In genomic region chr4:41853973-41854372, GRCh38 we compare ENCODE assay signal across 22 cellular contexts.
DNase-seq lines count a peak whose midpoint lies in the region; ATAC-seq, FAIRE-seq and TF ChIP-seq lines count a peak whose summit lies in the region.
"Had no signal": no experiment of that assay in that cellular context is flagged by ENCODE, and none has a peak within 500 bp of the region (broad histone marks: within the 10 kb centered on the region; RNA-seq: fewer than 3 reads in every experiment).

No MANE protein-coding gene starts in this region.

- H3K4me3 ChIP-seq in K562: no peak overlapping the region
- H3K4me3 ChIP-seq in testis: no peak overlapping the region
- no peak overlapping the region for H3K4me3 ChIP-seq in effector memory CD4-positive, alpha-beta T cell (ENCODE audit: insufficient read depth, low read depth, low read length, poor library complexity, severe bottlenecking)
- H3K4me3 ChIP-seq: gastrocnemius medialis, SK-N-MC, suprapubic skin had no signal

- peak in 1 of 2 experiments; percentile 25; a peak in 1 of 4 replicates for TF ChIP-seq RAD21 in K562 (CRISPR knock-in tag; conservative IDR thresholded peaks at IDR 0.05 in 1 of 2, IDR thresholded peaks at IDR 0.05 in 1 of 2)

- CTCF ChIA-PET in K562 (lab: Yijun Ruan, JAX; ENCODE audit: low intra/inter-chr PET ratio): interaction anchor here (0.7 kb wide), 1 partner anchor 29 kb away, joined by 4 read pairs; no protein-coding TSS in a partner anchor

- WGBS in K562 (ENCODE audit: insufficient coverage, low coverage, missing lambda C conversion rate): 3% methylated on average over 2 of the region's 2 CpGs
- WGBS in testis, 2 donors: 90% methylated on average over 2 of the region's 2 CpGs

- POLR2A ChIA-PET in K562 (lab: Yijun Ruan, JAX): no interaction called here

- DNase-seq in HT-29 (ENCODE audit: low spot score) (peak; percentile 13), K562 (ENCODE audit: extremely low read depth in 1 of 4, low spot score in 3 of 4) (peak in 1 of 4 experiments; percentile 7), left lobe of liver (ENCODE audit: low spot score) (no peak), testis (no peak), NCI-H187 (lab: John Stamatoyannopoulos, UW) (no peak)
- DNase-seq in effector memory CD4-positive, alpha-beta T cell: no peak
- DNase-seq: activated naive CD8-positive, alpha-beta T cell treated with anti-CD3 and anti-CD28 coated beads, Interleukin-2, amount 10 ng/mL, durations not matched to agents 7 days and 5 days; activated T-cell treated with anti-CD3 and anti-CD28 coated beads, Interleukin-2, amount 50 U/mL, for 1 hour; C1 segment of cervical spinal cord; central memory CD4-positive, alpha-beta T cell; effector memory CD8-positive, alpha-beta T cell; gastrocnemius medialis; H7; immature natural killer cell; NCI-H1436; NCI-H446 treated with DMSO at 0.1 percent for 48 hours had no signal

- FAIRE-seq in K562 (lab: Jason Lieb, UNC): no peak
- FAIRE-seq: TTC549 had no signal

- no peaks in the 10 kb centered on the region for H3K36me3 ChIP-seq in K562 (ENCODE audit: control insufficient read depth, insufficient read depth, low read length)
- H3K36me3 ChIP-seq in testis (ENCODE audit: low read depth, missing control alignments): no peaks in the 10 kb centered on the region
- H3K36me3 ChIP-seq in effector memory CD4-positive, alpha-beta T cell (ENCODE audit: control insufficient read depth, insufficient read depth, low read length): no peaks in the 10 kb centered on the region
- H3K36me3 ChIP-seq: gastrocnemius medialis, suprapubic skin had no signal

- H3K4me2 ChIP-seq in K562 (ENCODE audit: insufficient read depth, low read length): no peak overlapping the region

- no peak for TF ChIP-seq EP300 in K562 (IDR thresholded peaks at IDR 0.05; ENCODE audit: low read length)

- BruUV-seq in K562 (replicated peaks; lab: Mats Ljungman, UMichigan): no TSS peak

- H3K9me1 ChIP-seq in K562 (ENCODE audit: control insufficient read depth, insufficient read depth, low read length): no peaks in the 10 kb centered on the region

- TF ChIP-seq POLR2A in K562 (conservative IDR thresholded peaks at IDR 0.05): no peak
- TF ChIP-seq POLR2A in testis (IDR thresholded peaks at IDR 0.05): no peak

- H3K27ac ChIP-seq in C4-2B (no peak overlapping the region), K562 (ENCODE audit: extremely low read depth, low read depth, low read length) (no peak overlapping the region), testis (no peak overlapping the region)
- H3K27ac ChIP-seq in effector memory CD4-positive, alpha-beta T cell (ENCODE audit: insufficient read depth, low read length, poor library complexity, severe bottlenecking): no peak overlapping the region
- H3K27ac ChIP-seq: gastrocnemius medialis, SK-N-MC, suprapubic skin had no signal

- H3K27me3 ChIP-seq in K562 (ENCODE audit: control insufficient read depth in 2 of 2, insufficient read depth in 2 of 2, low read length in 2 of 2) (peaks cover 0 to 1% of the 10 kb centered on the region in 2 experiments; a peak in 3 of 5 replicates), testis (no peaks in the 10 kb centered on the region)
- no peaks in the 10 kb centered on the region for H3K27me3 ChIP-seq in effector memory CD4-positive, alpha-beta T cell (replicated peaks; ENCODE audit: control insufficient read depth, insufficient read depth, low read length, poor library complexity, severe bottlenecking)

- ATAC-seq in K562 (no peak), left lobe of liver (peak; percentile 68), GM19397 (IDR thresholded peaks at IDR 0.05; ENCODE audit: unreplicated experiment) (no peak)
- ATAC-seq: effector memory CD8-positive, alpha-beta T cell; gastrocnemius medialis; sciatic nerve had no signal

- H2AFZ ChIP-seq in K562 (ENCODE audit: low read depth, low read length): no peak overlapping the region

- TF ChIP-seq CTCF in C4-2B (conservative IDR thresholded peaks at IDR 0.05): peak; percentile 26
- peak; percentile 8 to 40 (median 27); a peak in 3 of 6 replicates for TF ChIP-seq CTCF in K562 (IDR thresholded peaks at IDR 0.05 in 2 of 3, conservative IDR thresholded peaks at IDR 0.05 in 1 of 3; ENCODE audit: insufficient read depth in 2 of 3, low read depth in 1 of 3, low read length in 3 of 3)
- no peak for TF ChIP-seq CTCF in testis (IDR thresholded peaks at IDR 0.05)

- in situ Hi-C loops in K562 (cut with MboI): no loop called here

- intact Hi-C loops in K562 (cut with micrococcal nuclease): no loop called here
- intact Hi-C loops in testis (cut with DNase I; ENCODE audit: low total_unique reads): no loop called here

- no peaks in the 10 kb centered on the region for H3K79me2 ChIP-seq in K562 (ENCODE audit: control insufficient read depth, insufficient read depth, low read length)

- no peaks in the 10 kb centered on the region for H3K4me1 ChIP-seq in K562 (replicated peaks in 1 of 2; ENCODE audit: control insufficient read depth in 2 of 2, insufficient read depth in 2 of 2, low read length in 2 of 2)
- H3K4me1 ChIP-seq in testis: no peaks in the 10 kb centered on the region
- H3K4me1 ChIP-seq in effector memory CD4-positive, alpha-beta T cell (ENCODE audit: control insufficient read depth, insufficient read depth, low read length, poor library complexity, severe bottlenecking): no peaks in the 10 kb centered on the region
- H3K4me1 ChIP-seq: gastrocnemius medialis, suprapubic skin had no signal

- H3K9ac ChIP-seq in K562 (ENCODE audit: insufficient read depth in 1 of 2, low read depth in 2 of 2, low read length in 2 of 2): no peak overlapping the region

- H3K9me3 ChIP-seq in K562 (replicated peaks; ENCODE audit: control insufficient read depth, insufficient read depth, low read depth, low read length): no peaks in the 10 kb centered on the region
- H3K9me3 ChIP-seq in testis: no peaks in the 10 kb centered on the region
- no peaks in the 10 kb centered on the region for H3K9me3 ChIP-seq in effector memory CD4-positive, alpha-beta T cell (ENCODE audit: control insufficient read depth, low read length)
- H3K9me3 ChIP-seq: gastrocnemius medialis, suprapubic skin had no signal

- H4K20me1 ChIP-seq in K562 (replicated peaks; ENCODE audit: control insufficient read depth, insufficient read depth, low read length): no peaks in the 10 kb centered on the region

TF ChIP-seq in K562, 482 proteins besides CTCF, POLR2A, EP300 and RAD21 (continues in another document):
- TF ChIP-seq ZNF76 (CRISPR knock-in tag; IDR thresholded peaks at IDR 0.05; ENCODE audit: borderline replicate concordance): no peak
- no peak for TF ChIP-seq CCNT2 (IDR thresholded peaks at IDR 0.05; ENCODE audit: borderline replicate concordance, extremely low read depth, insufficient read length, low read depth, low read length)
- no peak for TF ChIP-seq ZBTB11 (CRISPR knock-in tag; IDR thresholded peaks at IDR 0.05)
- no peak for TF ChIP-seq TGIF2 (CRISPR knock-in tag; IDR thresholded peaks at IDR 0.05)
- no peak for TF ChIP-seq ZNF146 (CRISPR knock-in tag; IDR thresholded peaks at IDR 0.05; ENCODE audit: unreplicated experiment)
- TF ChIP-seq ZNF778 (CRISPR knock-in tag; IDR thresholded peaks at IDR 0.05): no peak
- TF ChIP-seq ZBTB7A (IDR thresholded peaks at IDR 0.05; ENCODE audit: borderline replicate concordance, control insufficient read depth, low read depth, low read length): no peak
- no peak for TF ChIP-seq DEAF1 (CRISPR knock-in tag; IDR thresholded peaks at IDR 0.05)
- no peak for TF ChIP-seq EZH2 (IDR thresholded peaks at IDR 0.05; ENCODE audit: borderline replicate concordance, low read depth, low read length)
- TF ChIP-seq PREB (CRISPR knock-in tag; IDR thresholded peaks at IDR 0.05): no peak

Comparison
In these comparisons a context has a peak if more than half of its experiments do, and no peak if none do; other contexts are left out.
1. CTCF ChIP-seq: peak in C4-2B (single experiment) and K562 (3 of 3); none in testis (0 of 3).